In genomic region chr17:8192070-8192815, GRCh38 we compare ENCODE assay signal across 8 cellular contexts. TPM values are rescaled to one million over a fixed set of nuclear protein-coding genes. Genes with fewer than 3 reads are reported as not detected.
DNase-seq lines count a peak whose midpoint lies in the region; ATAC-seq, FAIRE-seq and TF ChIP-seq lines count a peak whose summit lies in the region.

No MANE protein-coding gene starts in this region.

- H3K9me2 ChIP-seq in DOHH2 (replicated peaks; ENCODE audit: control insufficient read depth, low read length), result no peaks in the 10 kb centered on the region

- H3K4me3 ChIP-seq in DOHH2 (ENCODE audit: low read length) (peak overlapping the region; percentile 69), endothelial cell of umbilical vein (replicated peaks in 1 of 3; ENCODE audit: insufficient read depth in 1 of 3, low read depth in 1 of 3, low read length in 3 of 3) (peak overlapping the region in 2 of 3 experiments; percentile 9 to 43), lung (no peak overlapping the region), stomach smooth muscle (ENCODE audit: low read length in 2 of 2) (peak overlapping the region; percentile 47 to 64)

- H3K9me3 ChIP-seq in DOHH2 (ENCODE audit: control insufficient read depth, insufficient read depth, low read length) (no peaks in the 10 kb centered on the region), endothelial cell of umbilical vein (replicated peaks; ENCODE audit: control insufficient read depth, insufficient read depth, low read length) (no peaks in the 10 kb centered on the region), lung (ENCODE audit: control insufficient read depth in 2 of 2, insufficient read depth in 1 of 2, low read length in 1 of 2) (no peaks in the 10 kb centered on the region), stomach smooth muscle (ENCODE audit: control insufficient read depth in 2 of 2, low read length in 2 of 2) (no peaks in the 10 kb centered on the region)

- POLR2A ChIA-PET in endothelial cell of umbilical vein (lab: Charles Lee), result interaction anchor here (0.6 to 2.0 kb wide), 5 partner anchors 8 to 32 kb away, joined by 3 to 9 read pairs (median 6); partner anchors contain the start of gene AURKB

- H3K79me2 ChIP-seq in DOHH2 (ENCODE audit: control insufficient read depth, low read length) (peaks cover 21% of the 10 kb centered on the region), endothelial cell of umbilical vein (ENCODE audit: control insufficient read depth, insufficient read depth, low read length) (peaks cover 8% of the 10 kb centered on the region)

- peaks cover 17% of the 10 kb centered on the region for H3F3A ChIP-seq in DOHH2 (ENCODE audit: control insufficient read depth, insufficient read depth)

- H4K20me1 ChIP-seq in DOHH2 (ENCODE audit: control insufficient read depth, insufficient read depth, low read depth, low read length), result 0 out of 2 replicates have a peak, but pooled peaks cover 6% of the 10 kb centered on the region
- no peaks in the 10 kb centered on the region for H4K20me1 ChIP-seq in endothelial cell of umbilical vein (replicated peaks; ENCODE audit: control insufficient read depth, extremely low read depth, insufficient read depth, low read length)

- no peaks in the 10 kb centered on the region for H3K9me1 ChIP-seq in endothelial cell of umbilical vein (replicated peaks; ENCODE audit: control insufficient read depth, extremely low read depth, insufficient read depth, low read length)

- TSS peak; percentile 20 for BruUV-seq in endothelial cell of umbilical vein (replicated peaks; lab: Mats Ljungman, UMichigan)

- intact Hi-C loops in endothelial cell of umbilical vein (cut with micrococcal nuclease), result no loop called here

- H3K4me2 ChIP-seq in DOHH2 (ENCODE audit: low read length), result peak overlapping the region; percentile 79
- H3K4me2 ChIP-seq in endothelial cell of umbilical vein (ENCODE audit: insufficient read depth, low read length), result peak overlapping the region; percentile 63

- H3K36me3 ChIP-seq in DOHH2 (ENCODE audit: control insufficient read depth, low read length) (no peaks in the 10 kb centered on the region), endothelial cell of umbilical vein (ENCODE audit: control insufficient read depth in 2 of 2, extremely low read depth in 1 of 2, insufficient read depth in 2 of 2, low read length in 2 of 2) (no peaks in the 10 kb centered on the region), lung (ENCODE audit: control insufficient read depth in 2 of 2, insufficient read depth in 2 of 2, low read length in 2 of 2) (no peaks in the 10 kb centered on the region), stomach smooth muscle (ENCODE audit: control insufficient read depth in 2 of 2, insufficient read depth in 2 of 2, low read length in 2 of 2) (no peaks in the 10 kb centered on the region)

- H3K4me1 ChIP-seq in DOHH2 (ENCODE audit: control insufficient read depth, low read length) (peaks cover 50% of the 10 kb centered on the region), endothelial cell of umbilical vein (ENCODE audit: control insufficient read depth, extremely low read depth, insufficient read depth, low read length) (peaks cover 27% of the 10 kb centered on the region), lung (ENCODE audit: control insufficient read depth in 2 of 2, insufficient read depth in 2 of 2, low read length in 2 of 2) (peaks cover 10 to 15% of the 10 kb centered on the region in 2 donors), stomach smooth muscle (ENCODE audit: control insufficient read depth, insufficient read depth, low read length) (peaks cover 44% of the 10 kb centered on the region)

- TF ChIP-seq POLR2A in endothelial cell of umbilical vein (IDR thresholded peaks at IDR 0.05; ENCODE audit: low read depth, low read length), result peak; percentile 83

- ATAC-seq in HG02610 (IDR thresholded peaks at IDR 0.05; ENCODE audit: unreplicated experiment) (peak; percentile 33), lung (ENCODE audit: insufficient read depth, low FRiP score) (no peak), GM19397 (IDR thresholded peaks at IDR 0.05; ENCODE audit: unreplicated experiment) (no peak)

- H3K27me3 ChIP-seq in DOHH2 (ENCODE audit: control insufficient read depth, low read length), result no peaks in the 10 kb centered on the region
- H3K27me3 ChIP-seq in endothelial cell of umbilical vein (ENCODE audit: control insufficient read depth in 2 of 2, insufficient read depth in 2 of 2, low read length in 2 of 2), result no peaks in the 10 kb centered on the region
- H3K27me3 ChIP-seq in lung (ENCODE audit: control insufficient read depth, insufficient read depth), result no peaks in the 10 kb centered on the region
- H3K27me3 ChIP-seq in stomach smooth muscle (ENCODE audit: control insufficient read depth in 1 of 2, insufficient read depth in 2 of 2, low read length in 2 of 2), result no peaks in the 10 kb centered on the region

- 13 to 17% methylated on average over 12 of the region's 12 CpGs for whole genome bisulfite sequencing in lung, 2 donors

- DNase-seq in NCI-H345 treated with DMSO at 0.1 percent for 48 hours (lab: John Stamatoyannopoulos, UW; ENCODE audit: unreplicated experiment), result peak; percentile 90
- peak; percentile 46 to 67 for DNase-seq in activated CD4-positive, alpha-beta T cell treated with anti-CD3 and anti-CD28 coated beads, Interleukin-2, amount 50 U/mL, for 48 hours
- peak; percentile 93 for DNase-seq in endothelial cell of umbilical vein (ENCODE audit: low read depth, low spot score)
- DNase-seq in lung (ENCODE audit: low spot score), result peak; percentile 86

- H3K27ac ChIP-seq in DOHH2 (ENCODE audit: low read depth, low read length) (peak overlapping the region; percentile 35; the same call in 1 of the 2 replicates), endothelial cell of umbilical vein (ENCODE audit: insufficient read depth, low read depth, low read length) (peak overlapping the region; percentile 50), lung (ENCODE audit: low read depth in 1 of 2, low read length in 1 of 2) (peak overlapping the region; percentile 68 to 95), stomach smooth muscle (ENCODE audit: low read length) (peak overlapping the region; percentile 83)

- TF ChIP-seq CTCF in DOHH2 (IDR thresholded peaks at IDR 0.05; ENCODE audit: low read depth, low read length, poor library complexity, severe bottlenecking) (no peak), endothelial cell of umbilical vein (IDR thresholded peaks at IDR 0.05; ENCODE audit: extremely low read depth in 1 of 2, insufficient read depth in 1 of 2, low read depth in 1 of 2, low read length in 2 of 2) (no peak), lung (IDR thresholded peaks at IDR 0.05; ENCODE audit: control extremely low read depth, extremely low read depth) (no peak)

- H3K9ac ChIP-seq in endothelial cell of umbilical vein (replicated peaks; ENCODE audit: extremely low read depth, insufficient read depth, low read length) (peak overlapping the region; percentile 61), stomach smooth muscle (ENCODE audit: low read length in 2 of 2) (peak overlapping the region; percentile 43 to 60)

- peak overlapping the region; percentile 61 for H2AFZ ChIP-seq in endothelial cell of umbilical vein (ENCODE audit: low read depth, low read length)

- FAIRE-seq in endothelial cell of umbilical vein (lab: Jason Lieb, UNC), result peak; percentile 92

- CTCF ChIA-PET in endothelial cell of umbilical vein (lab: Charles Lee), result interaction anchor here (0.8 to 1.6 kb wide), 6 partner anchors 18 to 109 kb away, joined by 3 to 7 read pairs (median 4); partner anchors contain the start of genes AURKB and CTC1

- dilution Hi-C loops in endothelial cell of umbilical vein (cut with MboI; ENCODE audit: extremely low pct_ligation_motif_present, low sequenced_read_pairs), result no loop called here

RNA-seq across cellular contexts. Expression of gene BORCS6, which starts 2.3 kb away (rescaled TPM):
- total RNA-seq in endothelial cell of umbilical vein, result 8.3 and 9.0 TPM in 2 replicates
- 8.0 and 9.7 TPM in 2 replicates for polyA plus RNA-seq in endothelial cell of umbilical vein
- polyA plus RNA-seq in endothelial cell of umbilical vein (2011; cell fraction: cytosol; rRNA removed), result 4.8 and 6.6 TPM in 2 replicates
- 2.5 and 2.8 TPM in 2 replicates for polyA plus RNA-seq in endothelial cell of umbilical vein (2011; cell fraction: nucleus; rRNA removed)
- polyA plus RNA-seq in endothelial cell of umbilical vein (2012), result 3.7 and 4.4 TPM in 2 replicates
- 3.1 and 4.6 TPM in 2 replicates for polyA minus RNA-seq in endothelial cell of umbilical vein
- 8.5 TPM for polyA minus RNA-seq in endothelial cell of umbilical vein (2011; cell fraction: cytosol; rRNA and poly(A)+ RNA removed)
- 1.0 and 2.1 TPM in 2 replicates for polyA minus RNA-seq in endothelial cell of umbilical vein (2011; cell fraction: nucleus; rRNA and poly(A)+ RNA removed)
- total RNA-seq in lung, result 10 to 100 TPM in 1 of 2 donors, 1 to 10 TPM in 1; 5.3 to 10.8 TPM
- polyA plus RNA-seq in lung, result 10 to 100 TPM in 1 of 2 donors, 1 to 10 TPM in 1; 5.6 to 10.5 TPM

RNA-seq across cellular contexts. Expression of gene TMEM107, which starts 16.1 kb away (rescaled TPM):
- total RNA-seq in endothelial cell of umbilical vein, result 20.0 and 20.4 TPM in 2 replicates
- polyA plus RNA-seq in endothelial cell of umbilical vein, result 31.6 and 36.9 TPM in 2 replicates
- polyA plus RNA-seq in endothelial cell of umbilical vein (2011; cell fraction: cytosol; rRNA removed), result 19.7 and 20.9 TPM in 2 replicates
- 13.5 and 14.4 TPM in 2 replicates for polyA plus RNA-seq in endothelial cell of umbilical vein (2011; cell fraction: nucleus; rRNA removed)
- polyA plus RNA-seq in endothelial cell of umbilical vein (2012), result 15.9 and 18.3 TPM in 2 replicates
- polyA minus RNA-seq in endothelial cell of umbilical vein, result 80.7 and 114 TPM in 2 replicates
- polyA minus RNA-seq in endothelial cell of umbilical vein (2011; cell fraction: cytosol; rRNA and poly(A)+ RNA removed), result 29.3 TPM
- 65.0 and 76.3 TPM in 2 replicates for polyA minus RNA-seq in endothelial cell of umbilical vein (2011; cell fraction: nucleus; rRNA and poly(A)+ RNA removed)
- 10 to 100 TPM; 24.4 to 33.1 TPM for total RNA-seq in lung
- polyA plus RNA-seq in lung, result 10 to 100 TPM; 13.2 to 19.0 TPM

RNA-seq across cellular contexts. Expression of gene AURKB, which starts 18.1 kb away (rescaled TPM):
- 104 and 107 TPM in 2 replicates for total RNA-seq in endothelial cell of umbilical vein
- 67.8 and 69.2 TPM in 2 replicates for polyA plus RNA-seq in endothelial cell of umbilical vein
- 49.1 and 58.3 TPM in 2 replicates for polyA plus RNA-seq in endothelial cell of umbilical vein (2011; cell fraction: cytosol; rRNA removed)
- polyA plus RNA-seq in endothelial cell of umbilical vein (2011; cell fraction: nucleus; rRNA removed), result 205 and 232 TPM in 2 replicates
- 40.6 and 74.7 TPM in 2 replicates for polyA plus RNA-seq in endothelial cell of umbilical vein (2012)
- polyA minus RNA-seq in endothelial cell of umbilical vein, result 39.4 and 45.9 TPM in 2 replicates
- 30.4 TPM for polyA minus RNA-seq in endothelial cell of umbilical vein (2011; cell fraction: cytosol; rRNA and poly(A)+ RNA removed)
- polyA minus RNA-seq in endothelial cell of umbilical vein (2011; cell fraction: nucleus; rRNA and poly(A)+ RNA removed), result 59.3 and 75.2 TPM in 2 replicates
- total RNA-seq in lung, result 1 to 10 TPM; 2.1 to 3.9 TPM
- polyA plus RNA-seq in lung, result 1 to 10 TPM; 3.6 to 5.7 TPM

RNA-seq across cellular contexts. Expression of gene VAMP2, which starts 29.5 kb away (rescaled TPM):
- total RNA-seq in endothelial cell of umbilical vein (31.7 and 35.9 TPM in 2 replicates), lung (10 to 100 TPM; 33.9 to 76.2 TPM)
- polyA plus RNA-seq in endothelial cell of umbilical vein (28.7 and 38.0 TPM in 2 replicates), lung (10 to 100 TPM; 45.4 to 46.2 TPM)
- 28.5 and 29.9 TPM in 2 replicates for polyA plus RNA-seq in endothelial cell of umbilical vein (2011; cell fraction: cytosol; rRNA removed)
- 40.8 and 49.0 TPM in 2 replicates for polyA plus RNA-seq in endothelial cell of umbilical vein (2011; cell fraction: nucleus; rRNA removed)
- 26.6 and 29.8 TPM in 2 replicates for polyA plus RNA-seq in endothelial cell of umbilical vein (2012)
- 14.1 and 18.6 TPM in 2 replicates for polyA minus RNA-seq in endothelial cell of umbilical vein
- polyA minus RNA-seq in endothelial cell of umbilical vein (2011; cell fraction: cytosol; rRNA and poly(A)+ RNA removed), result 4.8 TPM
- polyA minus RNA-seq in endothelial cell of umbilical vein (2011; cell fraction: nucleus; rRNA and poly(A)+ RNA removed), result 12.2 and 14.6 TPM in 2 replicates

RNA-seq across cellular contexts. Expression of gene PER1, which starts 40.0 kb away (rescaled TPM):
- 32.1 and 36.5 TPM in 2 replicates for total RNA-seq in endothelial cell of umbilical vein
- polyA plus RNA-seq in endothelial cell of umbilical vein, result 12.1 and 13.6 TPM in 2 replicates
- polyA plus RNA-seq in endothelial cell of umbilical vein (2011; cell fraction: cytosol; rRNA removed), result 4.5 and 8.9 TPM in 2 replicates
- 62.6 and 82.7 TPM in 2 replicates for polyA plus RNA-seq in endothelial cell of umbilical vein (2011; cell fraction: nucleus; rRNA removed)
- polyA plus RNA-seq in endothelial cell of umbilical vein (2012), result 11.4 and 13.3 TPM in 2 replicates
- 22.8 and 40.7 TPM in 2 replicates for polyA minus RNA-seq in endothelial cell of umbilical vein
- 12.3 TPM for polyA minus RNA-seq in endothelial cell of umbilical vein (2011; cell fraction: cytosol; rRNA and poly(A)+ RNA removed)
- 49.0 and 77.9 TPM in 2 replicates for polyA minus RNA-seq in endothelial cell of umbilical vein (2011; cell fraction: nucleus; rRNA and poly(A)+ RNA removed)
- 100 to 1,000 TPM; 132 to 238 TPM for total RNA-seq in lung
- 100 to 1,000 TPM in 1 of 2 donors, 10 to 100 TPM in 1; 93.5 to 126 TPM for polyA plus RNA-seq in lung

Comparison
In these comparisons a context has a peak if more than half of its experiments do, and no peak if none do; other contexts are left out.
1. RNA of gene AURKB, which starts 18.1 kb away (total RNA-seq): 104 to 107 TPM in endothelial cell of umbilical vein; 2.1 to 3.9 TPM in lung; every median in the first group is over 10 times any median in the second.
2. Peak in every context shown above with its lines, with median percentiles within 50 percentile points of each other: H3K27ac ChIP-seq and DNase-seq.